In genomic region chr18:12410121-12410520, GRCh38 we compare ENCODE assay signal across 1 cellular context.
TF ChIP-seq lines count a peak whose summit lies in the region.

No MANE protein-coding gene starts in this region.

TF ChIP-seq in IMR-90, 13 proteins besides CTCF, POLR2A, EP300 and RAD21:
- TF ChIP-seq CHD1 (IDR thresholded peaks at IDR 0.05; ENCODE audit: low read depth, low read length) (no peak), BHLHE40 (IDR thresholded peaks at IDR 0.05; ENCODE audit: low read depth, low read length) (no peak), MAFK (IDR thresholded peaks at IDR 0.05; ENCODE audit: low read depth, low read length) (no peak), MAZ (IDR thresholded peaks at IDR 0.05; ENCODE audit: borderline replicate concordance, low read depth, low read length) (no peak), SMC3 (IDR thresholded peaks at IDR 0.05; ENCODE audit: low read depth, low read length) (no peak), RCOR1 (IDR thresholded peaks at IDR 0.05; ENCODE audit: insufficient replicate concordance, low read length) (no peak), ELK1 (IDR thresholded peaks at IDR 0.05; ENCODE audit: borderline replicate concordance, low read depth, low read length) (no peak)
